Comparison of ENCODE assay signal across 1 cellular context in genomic region chr3:143283432-143284128, GRCh38.
A peak's percentile ranks its signal among the peaks of the same experiment; 100 is the strongest.
TF ChIP-seq lines count a peak whose summit lies in the region.

No MANE protein-coding gene starts in this region.

TF ChIP-seq in K562, 482 proteins besides CTCF, POLR2A, EP300 and RAD21 (continued from another document and continues in another):
- TF ChIP-seq ZNF318 (IDR thresholded peaks at IDR 0.05; ENCODE audit: borderline replicate concordance in 1 of 2, low read depth in 1 of 2) (no peak), PHB (CRISPR knock-in tag; IDR thresholded peaks at IDR 0.05) (no peak), ZNF239 (CRISPR knock-in tag; IDR thresholded peaks at IDR 0.05) (no peak), STAT6 (CRISPR knock-in tag; IDR thresholded peaks at IDR 0.05) (no peak), SMAD1 (IDR thresholded peaks at IDR 0.05; ENCODE audit: low read depth, low read length, partially characterized antibody) (no peak), MAFG (tag; conservative IDR thresholded peaks at IDR 0.05) (no peak), ZNF639 (CRISPR knock-in tag; conservative IDR thresholded peaks at IDR 0.05 in 1 of 2, IDR thresholded peaks at IDR 0.05 in 1 of 2) (no peak), ZMIZ1 (IDR thresholded peaks at IDR 0.05; ENCODE audit: low read depth in 2 of 2, low read length in 2 of 2) (peak in 1 of 2 experiments; percentile 42; a peak in 1 of 4 replicates), MYC (IDR thresholded peaks at IDR 0.05; ENCODE audit: low read depth, low read length) (no peak), MYC (CRISPR knock-in tag; IDR thresholded peaks at IDR 0.05; ENCODE audit: borderline replicate concordance, low read depth) (no peak), CUX1 (CRISPR knock-in tag; IDR thresholded peaks at IDR 0.05) (no peak), MED1 (CRISPR knock-in tag; IDR thresholded peaks at IDR 0.05; ENCODE audit: borderline replicate concordance) (no peak), ZNF174 (CRISPR knock-in tag; IDR thresholded peaks at IDR 0.05) (no peak), VEZF1 (CRISPR knock-in tag; IDR thresholded peaks at IDR 0.05) (no peak), MCM3 (IDR thresholded peaks at IDR 0.05) (no peak), SMAD3 (CRISPR knock-in tag; conservative IDR thresholded peaks at IDR 0.05) (no peak), ZNF134 (CRISPR knock-in tag; conservative IDR thresholded peaks at IDR 0.05) (peak; percentile 73), BRD4 (IDR thresholded peaks at IDR 0.05) (no peak), BRCA1 (IDR thresholded peaks at IDR 0.05) (no peak), BRCA1 (CRISPR knock-in tag; IDR thresholded peaks at IDR 0.05) (no peak), U2AF2 (optimal IDR thresholded peaks at IDR 0.05; ENCODE audit: low read depth, low read length) (no peak), HMGXB4 (CRISPR knock-in tag; IDR thresholded peaks at IDR 0.05) (no peak), EP400 (IDR thresholded peaks at IDR 0.05) (no peak), HMGN3 (IDR thresholded peaks at IDR 0.05; ENCODE audit: borderline replicate concordance, extremely low read depth, insufficient read length, low read depth, low read length) (no peak), ZNF165 (CRISPR knock-in tag; IDR thresholded peaks at IDR 0.05; ENCODE audit: borderline replicate concordance) (no peak), CTCFL (IDR thresholded peaks at IDR 0.05; ENCODE audit: borderline replicate concordance, insufficient read depth, low read depth, low read length, poor library complexity, severe bottlenecking) (peak; percentile 50)
